1 cellular context compared by ENCODE assay signal in genomic region chr14:77457522-77458248, GRCh38.
TF ChIP-seq lines count a peak whose summit lies in the region.

AHSA1 (plus strand) TSS chr14:77458093; CDS start chr14:77458190, 97 bp downstream.
VIPAS39 (minus strand) TSS chr14:77457601; CDS start chr14:77454102, 3,499 bp downstream.

TF ChIP-seq in HepG2, 621 proteins besides CTCF, POLR2A, EP300 and RAD21 (continued from another document and continues in another):
- TF ChIP-seq ZHX2 (IDR thresholded peaks at IDR 0.05; ENCODE audit: low read depth) (peak; percentile 57; the same call in 1 of the 2 replicates), ZHX2 (CRISPR knock-in tag; IDR thresholded peaks at IDR 0.05; ENCODE audit: borderline replicate concordance) (no peak), NFIC (IDR thresholded peaks at IDR 0.05; ENCODE audit: low read length) (no peak), ELK4 (CRISPR knock-in tag; IDR thresholded peaks at IDR 0.05; ENCODE audit: borderline replicate concordance) (no peak), ZNF557 (CRISPR knock-in tag; IDR thresholded peaks at IDR 0.05) (0 out of 2 replicates have a peak, but pooled peaks have one; percentile 37), PCBP2 (optimal IDR thresholded peaks at IDR 0.05; ENCODE audit: low read depth, low read length, poor library complexity, severe bottlenecking) (peak; percentile 18), TBL1XR1 (IDR thresholded peaks at IDR 0.05; ENCODE audit: borderline replicate concordance, low read length, partially characterized antibody) (peak; percentile 77), ZNF513 (CRISPR knock-in tag; conservative IDR thresholded peaks at IDR 0.05) (no peak), TCF7L2 (IDR thresholded peaks at IDR 0.05; ENCODE audit: low read depth, low read length) (no peak), ZNF652 (CRISPR knock-in tag; IDR thresholded peaks at IDR 0.05; ENCODE audit: borderline replicate concordance, low read depth) (no peak), XRCC5 (optimal IDR thresholded peaks at IDR 0.05; ENCODE audit: low read length) (no peak), TMF1 (CRISPR knock-in tag; IDR thresholded peaks at IDR 0.05; ENCODE audit: low read depth) (no peak), POGZ (CRISPR knock-in tag; IDR thresholded peaks at IDR 0.05) (peak; percentile 47; the same call in 1 of the 2 replicates), ZNF841 (CRISPR knock-in tag; IDR thresholded peaks at IDR 0.05; ENCODE audit: borderline replicate concordance) (no peak), ZNF280D (CRISPR knock-in tag; IDR thresholded peaks at IDR 0.05) (no peak), IRF9 (CRISPR knock-in tag; IDR thresholded peaks at IDR 0.05; ENCODE audit: borderline replicate concordance) (no peak), ZNF572 (CRISPR knock-in tag; IDR thresholded peaks at IDR 0.05) (no peak), NCOA2 (CRISPR knock-in tag; IDR thresholded peaks at IDR 0.05) (no peak), ZNF451 (CRISPR knock-in tag; IDR thresholded peaks at IDR 0.05) (peak; percentile 57; the same call in 1 of the 2 replicates), ZNF337 (CRISPR knock-in tag; IDR thresholded peaks at IDR 0.05; ENCODE audit: borderline replicate concordance, low read depth) (no peak; the same call in 1 of the 2 replicates), RFX3 (CRISPR knock-in tag; IDR thresholded peaks at IDR 0.05) (no peak), ZNF710 (CRISPR knock-in tag; IDR thresholded peaks at IDR 0.05; ENCODE audit: borderline replicate concordance) (peak; percentile 37; the same call in 1 of the 2 replicates), FOXK1 (CRISPR knock-in tag; IDR thresholded peaks at IDR 0.05; ENCODE audit: borderline replicate concordance, low read depth) (peak; percentile 74; the same call in 1 of the 2 replicates), BHLHE40 (IDR thresholded peaks at IDR 0.05; ENCODE audit: low read length) (no peak), ZFP82 (CRISPR knock-in tag; IDR thresholded peaks at IDR 0.05; ENCODE audit: borderline replicate concordance) (no peak), ELF4 (CRISPR knock-in tag; IDR thresholded peaks at IDR 0.05; ENCODE audit: borderline replicate concordance) (peak; percentile 69; the same call in 1 of the 2 replicates), SAP130 (CRISPR knock-in tag; IDR thresholded peaks at IDR 0.05; ENCODE audit: low read depth) (peak; percentile 69), HNRNPK (IDR thresholded peaks at IDR 0.05; ENCODE audit: low read depth, low read length, poor library complexity, severe bottlenecking) (peak; percentile 89), ZNF350 (CRISPR knock-in tag; IDR thresholded peaks at IDR 0.05; ENCODE audit: borderline replicate concordance, low read depth) (peak; percentile 73; the same call in 1 of the 2 replicates), TBX3 (IDR thresholded peaks at IDR 0.05; ENCODE audit: borderline replicate concordance) (no peak), ZNF850 (CRISPR knock-in tag; conservative IDR thresholded peaks at IDR 0.05) (no peak), CHD2 (IDR thresholded peaks at IDR 0.05; ENCODE audit: low read depth, low read length) (peak; percentile 94), GMEB1 (CRISPR knock-in tag; IDR thresholded peaks at IDR 0.05; ENCODE audit: borderline replicate concordance) (peak; percentile 80), RXRB (CRISPR knock-in tag; IDR thresholded peaks at IDR 0.05; ENCODE audit: borderline replicate concordance) (no peak), ZMYM2 (CRISPR knock-in tag; IDR thresholded peaks at IDR 0.05) (no peak), ZNF225 (CRISPR knock-in tag; IDR thresholded peaks at IDR 0.05) (peak; percentile 58; the same call in 1 of the 2 replicates), KDM4B (CRISPR knock-in tag; IDR thresholded peaks at IDR 0.05) (peak; percentile 61; the same call in 1 of the 2 replicates), IRF1 (CRISPR knock-in tag; IDR thresholded peaks at IDR 0.05; ENCODE audit: low read depth) (no peak), MXD4 (CRISPR knock-in tag; IDR thresholded peaks at IDR 0.05) (no peak), YY1 (IDR thresholded peaks at IDR 0.05; ENCODE audit: insufficient read depth, insufficient replicate concordance, low read depth, low read length) (no peak), ZNF546 (CRISPR knock-in tag; conservative IDR thresholded peaks at IDR 0.05) (no peak), GZF1 (CRISPR knock-in tag; IDR thresholded peaks at IDR 0.05) (0 out of 2 replicates have a peak, but pooled peaks have one; percentile 18), ZFYVE20 (CRISPR knock-in tag; IDR thresholded peaks at IDR 0.05; ENCODE audit: borderline replicate concordance, low read depth) (no peak), ZFP90 (CRISPR knock-in tag; IDR thresholded peaks at IDR 0.05; ENCODE audit: borderline replicate concordance) (no peak), BCL6 (CRISPR knock-in tag; IDR thresholded peaks at IDR 0.05) (no peak), ZNF205 (CRISPR knock-in tag; IDR thresholded peaks at IDR 0.05) (no peak; the same call in 1 of the 2 replicates), ZNF530 (CRISPR knock-in tag; IDR thresholded peaks at IDR 0.05; ENCODE audit: low read depth) (no peak)
